In genomic region chr9:3498691-3499090, GRCh38 we compare ENCODE assay signal across 15 cellular contexts. TPM values are rescaled to one million over a fixed set of nuclear protein-coding genes. Genes with fewer than 3 reads are reported as not detected.
DNase-seq lines count a peak whose midpoint lies in the region; ATAC-seq and TF ChIP-seq lines count a peak whose summit lies in the region.
"Had no signal": no experiment of that assay in that cellular context is flagged by ENCODE, and none has a peak within 500 bp of the region (broad histone marks: within the 10 kb centered on the region; RNA-seq: fewer than 3 reads in every experiment).

No MANE protein-coding gene starts in this region.

- H3K9me2 ChIP-seq in SK-N-SH: no peaks in the 10 kb centered on the region

- POLR2A ChIA-PET in SK-N-SH (lab: Yijun Ruan, JAX): interaction anchor here (1.6 kb wide), 1 partner anchor 28 kb away, joined by 4 read pairs; no protein-coding TSS in a partner anchor

- no peak overlapping the region for H3K27ac ChIP-seq in SK-N-SH (ENCODE audit: low read depth in 2 of 2, low read length in 1 of 2)
- H3K27ac ChIP-seq: coronary artery, heart left ventricle, skin epidermis, vagina had no signal

- no peak for TF ChIP-seq EP300 in SK-N-SH (IDR thresholded peaks at IDR 0.05; ENCODE audit: borderline replicate concordance in 1 of 2, low read depth in 1 of 2, low read length in 1 of 2)

- H3K4me1 ChIP-seq in SK-N-SH (ENCODE audit: control insufficient read depth in 1 of 2, insufficient read depth in 2 of 2, low read depth in 1 of 2, low read length in 1 of 2) (peaks cover 5 to 23% of the 10 kb centered on the region in 2 experiments; a peak in 2 of 4 replicates), skeletal muscle satellite cell (ENCODE audit: control insufficient read depth, insufficient read depth, low read length) (peaks cover 22% of the 10 kb centered on the region)
- H3K4me1 ChIP-seq: vagina had no signal

- no peak for TF ChIP-seq CTCF in SK-N-SH (IDR thresholded peaks at IDR 0.05)

- H2AFZ ChIP-seq in SK-N-SH (ENCODE audit: low read depth): no peak overlapping the region; the same call in 1 of the 2 replicates

- H4K20me1 ChIP-seq in SK-N-SH (ENCODE audit: insufficient read depth): no peaks in the 10 kb centered on the region

- H3K9ac ChIP-seq in SK-N-SH: peak overlapping the region; percentile 3
- peak overlapping the region; percentile 41 for H3K9ac ChIP-seq in skeletal muscle satellite cell (ENCODE audit: low read depth, low read length)

- ATAC-seq in HG02623 (IDR thresholded peaks at IDR 0.05; ENCODE audit: unreplicated experiment): no peak

- intact Hi-C loops in posterior vena cava (cut with DNase I): no loop called here

- H3F3A ChIP-seq in SK-N-SH (replicated peaks; ENCODE audit: insufficient read depth): no peaks in the 10 kb centered on the region

- H3K27me3 ChIP-seq in SK-N-SH (ENCODE audit: insufficient read depth) (no peaks in the 10 kb centered on the region), skeletal muscle satellite cell (ENCODE audit: control insufficient read depth, insufficient read depth, low read length) (no peaks in the 10 kb centered on the region)
- H3K27me3 ChIP-seq: heart left ventricle, vagina had no signal

- WGBS in SK-N-SH (ENCODE audit: low lambda C conversion rate): 85% methylated on average over 3 of the region's 3 CpGs

- H3K4me3 ChIP-seq in SK-N-SH (ENCODE audit: low read depth in 2 of 2, low read length in 1 of 2) (no peak overlapping the region), skeletal muscle satellite cell (ENCODE audit: low read length) (no peak overlapping the region)
- H3K4me3 ChIP-seq: coronary artery, heart left ventricle, skin epidermis, vagina had no signal

- DNase-seq in NCI-H1105 (lab: John Stamatoyannopoulos, UW) (peak; percentile 35), SK-N-SH (peak; percentile 6), fibroblast of the conjunctiva (ENCODE audit: low read depth) (peak; percentile 27), posterior vena cava (ENCODE audit: low spot score) (no peak)
- no peak for DNase-seq in activated CD8-positive, alpha-beta memory T cell treated with anti-CD3 and anti-CD28 coated beads for 24 hours
- DNase-seq: activated CD4-positive, alpha-beta T cell treated with anti-CD3 and anti-CD28 coated beads for 1 hour; activated effector memory CD4-positive, alpha-beta T cell treated with anti-CD3 and anti-CD28 coated beads, Interleukin-2, amount 50 U/mL, for 16 hours; DMS79; heart left ventricle; NCI-H2171 treated with DMSO at 0.1 percent for 48 hours had no signal

- H3K36me3 ChIP-seq in SK-N-SH (replicated peaks in 1 of 2; ENCODE audit: control insufficient read depth in 1 of 2, insufficient read depth in 2 of 2, low read length in 1 of 2) (no peaks in the 10 kb centered on the region), skeletal muscle satellite cell (ENCODE audit: insufficient read depth, low read length) (no peaks in the 10 kb centered on the region)
- H3K36me3 ChIP-seq: heart left ventricle, vagina had no signal

- no peak overlapping the region for H3K4me2 ChIP-seq in SK-N-SH
- peak overlapping the region; percentile 44 for H3K4me2 ChIP-seq in skeletal muscle satellite cell (ENCODE audit: low read length)

- H3K79me2 ChIP-seq in SK-N-SH (ENCODE audit: insufficient read depth): no peaks in the 10 kb centered on the region; the same call in 1 of the 2 replicates

- no peak for TF ChIP-seq RAD21 in SK-N-SH (IDR thresholded peaks at IDR 0.05; ENCODE audit: low read length)

- H3K9me3 ChIP-seq in SK-N-SH (no peaks in the 10 kb centered on the region), skeletal muscle satellite cell (replicated peaks; ENCODE audit: low read length) (no peaks in the 10 kb centered on the region)
- H3K9me3 ChIP-seq: heart left ventricle, vagina had no signal

- CTCF ChIA-PET in SK-N-SH (lab: Yijun Ruan, JAX): interaction anchor here (1.0 kb wide), 1 partner anchor 258 kb away, joined by 3 read pairs; no protein-coding TSS in a partner anchor

TF ChIP-seq in SK-N-SH, 30 proteins besides CTCF, POLR2A, EP300 and RAD21:
- no peak for TF ChIP-seq YY1 (IDR thresholded peaks at IDR 0.05; ENCODE audit: low read depth)
- TF ChIP-seq ELF1 (IDR thresholded peaks at IDR 0.05): no peak
- no peak for TF ChIP-seq NRF1 (IDR thresholded peaks at IDR 0.05; ENCODE audit: low read depth, low read length)
- no peak for TF ChIP-seq TEAD4 (IDR thresholded peaks at IDR 0.05; ENCODE audit: borderline replicate concordance, insufficient read depth)
- TF ChIP-seq GABPA (IDR thresholded peaks at IDR 0.05; ENCODE audit: low read depth): no peak
- no peak for TF ChIP-seq MXI1 (IDR thresholded peaks at IDR 0.05; ENCODE audit: low read depth, low read length)
- no peak for TF ChIP-seq SIN3A (IDR thresholded peaks at IDR 0.05; ENCODE audit: borderline replicate concordance, low read depth, low read length)
- TF ChIP-seq RFX5 (IDR thresholded peaks at IDR 0.05; ENCODE audit: low read length): no peak
- no peak for TF ChIP-seq MAX (IDR thresholded peaks at IDR 0.05; ENCODE audit: low read depth)
- no peak for TF ChIP-seq MEF2A (IDR thresholded peaks at IDR 0.05; ENCODE audit: borderline replicate concordance, low read depth)
- no peak for TF ChIP-seq TCF12 (IDR thresholded peaks at IDR 0.05)
- no peak for TF ChIP-seq FOSL2 (IDR thresholded peaks at IDR 0.05; ENCODE audit: borderline replicate concordance, low read depth)

RNA-seq across cellular contexts. Expression of gene RFX3, which starts 27.1 kb away (rescaled TPM):
- 1.7 and 2.1 TPM in 2 replicates for polyA plus RNA-seq in SK-N-SH (2012; rRNA removed)
- 1.0 and 1.5 TPM in 2 replicates for polyA plus RNA-seq in SK-N-SH (2012; cell fraction: cytosol; rRNA removed)
- 2.6 and 5.5 TPM in 2 replicates for polyA plus RNA-seq in SK-N-SH (2012; cell fraction: nucleus; rRNA removed)
- total RNA-seq in skeletal muscle satellite cell (2012; rRNA removed): 1.8 and 2.4 TPM in 2 replicates
- 1 to 10 TPM; 7.6 to 8.5 TPM for total RNA-seq in posterior vena cava

Comparison
In these comparisons a context has a peak if more than half of its experiments do, and no peak if none do; other contexts are left out.
1. DNase-seq: peak in NCI-H1105 (single experiment), SK-N-SH (single experiment) and fibroblast of the conjunctiva (single experiment); none in activated CD8-positive, alpha-beta memory T cell treated with anti-CD3 and anti-CD28 coated beads for 24 hours (single experiment) and posterior vena cava (single experiment).